In genomic region chr10:32958992-32959703, GRCh38 we compare ENCODE assay signal across 8 cellular contexts. TPM values are rescaled to one million over a fixed set of nuclear protein-coding genes. Genes with fewer than 3 reads are reported as not detected.
DNase-seq lines count a peak whose midpoint lies in the region; ATAC-seq and TF ChIP-seq lines count a peak whose summit lies in the region.

No MANE protein-coding gene starts in this region.

- peak overlapping the region; percentile 73 for H3K4me3 ChIP-seq in AG04449 (ENCODE audit: low read depth, low read length)
- H3K4me3 ChIP-seq in kidney epithelial cell (ENCODE audit: low read depth, low read length), result peak overlapping the region; percentile 82
- peak overlapping the region; percentile 94 for H3K4me3 ChIP-seq in suprapubic skin

- H3K27me3 ChIP-seq in kidney epithelial cell (ENCODE audit: control insufficient read depth, insufficient read depth, low read length), result no peaks in the 10 kb centered on the region
- H3K27me3 ChIP-seq in suprapubic skin, result no peaks in the 10 kb centered on the region

- POLR2A ChIA-PET in AG04449 (lab: Yijun Ruan, JAX), result interaction anchor here (0.8 to 1.9 kb wide), 2 partner anchors 22 to 46 kb away, joined by 4 to 10 read pairs; no protein-coding TSS in a partner anchor

- H3K36me3 ChIP-seq in kidney epithelial cell (ENCODE audit: control insufficient read depth, insufficient read depth, low read length) (no peaks in the 10 kb centered on the region), suprapubic skin (no peaks in the 10 kb centered on the region)

- no peak for TF ChIP-seq CTCF in AG04449 (IDR thresholded peaks at IDR 0.05; ENCODE audit: insufficient read depth, low read length, missing control alignments)
- no peak for TF ChIP-seq CTCF in kidney epithelial cell (IDR thresholded peaks at IDR 0.05; ENCODE audit: insufficient read depth, low read length, poor library complexity, severe bottlenecking)
- TF ChIP-seq CTCF in suprapubic skin (IDR thresholded peaks at IDR 0.05), result no peak

- peak overlapping the region; percentile 91 to 98 for H3K27ac Mint-ChIP-seq in activated naive CD4-positive, alpha-beta T cell treated with anti-CD3 and anti-CD28 coated beads, Interleukin-2, amount 50 U/mL, for 72 hours

- no peak for TF ChIP-seq POLR2A in suprapubic skin (IDR thresholded peaks at IDR 0.05)

- peak overlapping the region; percentile 97 for H3K27ac ChIP-seq in suprapubic skin

- TF ChIP-seq EP300 in suprapubic skin (IDR thresholded peaks at IDR 0.05), result no peak

- H3K4me1 ChIP-seq in suprapubic skin, result peaks cover 61% of the 10 kb centered on the region

- ATAC-seq in GM18868 (IDR thresholded peaks at IDR 0.05; ENCODE audit: unreplicated experiment) (peak; percentile 57), HG03442 (IDR thresholded peaks at IDR 0.05; ENCODE audit: unreplicated experiment) (peak; percentile 33)
- peak; percentile 58 to 77 for ATAC-seq in activated naive CD4-positive, alpha-beta T cell treated with anti-CD3 and anti-CD28 coated beads, Interleukin-2, amount 50 U/mL, for 72 hours

- no peaks in the 10 kb centered on the region for H3K9me3 ChIP-seq in suprapubic skin

- no peak for DNase-seq in AG04449 (ENCODE audit: low read depth, low spot score)
- peak in 1 of 2 donors; percentile 37 for DNase-seq in activated naive CD4-positive, alpha-beta T cell treated with anti-CD3 and anti-CD28 coated beads, Interleukin-2, amount 50 U/mL, for 72 hours (ENCODE audit: low spot score in 2 of 2)
- no peak for DNase-seq in kidney epithelial cell (ENCODE audit: low read depth)
- DNase-seq in suprapubic skin (ENCODE audit: low spot score in 2 of 2), result no peak
- no peak for DNase-seq in mesenteric fat pad (ENCODE audit: low spot score)
- DNase-seq in NCI-H345 (lab: John Stamatoyannopoulos, UW), result no peak

- CTCF ChIA-PET in AG04449 (lab: Yijun Ruan, JAX), result interaction anchor here (1.1 to 1.5 kb wide), 3 partner anchors 11 to 50 kb away, joined by 3 to 11 read pairs (median 3); no protein-coding TSS in a partner anchor

- WGBS in suprapubic skin, result 18% methylated on average over 8 of the region's 8 CpGs

- H3K36me3 Mint-ChIP-seq in activated naive CD4-positive, alpha-beta T cell treated with anti-CD3 and anti-CD28 coated beads, Interleukin-2, amount 50 U/mL, for 72 hours, result no peaks in the 10 kb centered on the region

- peaks cover 0 to 7% of the 10 kb centered on the region in 2 donors for H3K9me3 Mint-ChIP-seq in activated naive CD4-positive, alpha-beta T cell treated with anti-CD3 and anti-CD28 coated beads, Interleukin-2, amount 50 U/mL, for 72 hours

RNA-seq across cellular contexts. Expression of gene ITGB1, which starts 1.1 kb away (rescaled TPM):
- 10 to 100 TPM; 37.4 to 74.7 TPM for total RNA-seq in activated naive CD4-positive, alpha-beta T cell treated with anti-CD3 and anti-CD28 coated beads, Interleukin-2, amount 50 U/mL, for 72 hours
- total RNA-seq in kidney epithelial cell (1,462 and 2,227 TPM in 2 replicates), suprapubic skin (100 to 1,000 TPM; 167 to 261 (median 218) TPM), mesenteric fat pad (601 TPM)
